In genomic region chr5:173911623-173912022, GRCh38 we compare ENCODE assay signal across 19 cellular contexts.
"Had no signal": no experiment of that assay in that cellular context is flagged by ENCODE, and none has a peak within 500 bp of the region (broad histone marks: within the 10 kb centered on the region; RNA-seq: fewer than 3 reads in every experiment).

No MANE protein-coding gene starts in this region.

- H3K9me3 ChIP-seq: body of pancreas, sigmoid colon, tibial nerve, uterus had no signal

- FAIRE-seq: keratinocyte had no signal

- H3K27ac ChIP-seq: body of pancreas, tibial nerve, uterus, WERI-Rb-1 had no signal

- H3K36me3 ChIP-seq: uterus had no signal

- ATAC-seq: activated CD8-positive, alpha-beta T cell treated with anti-CD3 and anti-CD28 coated beads, Interleukin-2, amount 10 ng/mL, durations not matched to agents 7 days and 5 days; activated T-cell treated with anti-CD3 and anti-CD28 coated beads, Interleukin-2, amount 50 U/mL, for 72 hours; body of pancreas; left ventricle myocardium superior; SK-N-SH treated with all-trans-retinoic acid at 6 μM for 48 hours; stimulated activated effector memory CD8-positive, alpha-beta T cell treated with anti-CD3 and anti-CD28 coated beads, Interleukin-12 subunit alpha, Interleukin-12 subunit beta, amount 100 ng/mL, for 72 hours; T-helper 17 cell had no signal

- DNase-seq: activated CD4-positive, alpha-beta T cell treated with anti-CD3 and anti-CD28 coated beads for 4 hours; activated CD8-positive, alpha-beta memory T cell treated with anti-CD3 and anti-CD28 coated beads, Interleukin-2, amount 50 U/mL, for 48 hours; activated CD8-positive, alpha-beta T cell treated with anti-CD3 and anti-CD28 coated beads, Interleukin-2, amount 10 ng/mL, durations not matched to agents 7 days and 5 days; activated gamma-delta T cell; activated naive CD8-positive, alpha-beta T cell treated with anti-CD3 and anti-CD28 coated beads for 36 hours; activated T-cell treated with anti-CD3 and anti-CD28 coated beads, Interleukin-2, amount 50 U/mL, for 72 hours; amygdala; body of pancreas; hippocampal formation; left ventricle myocardium superior; sigmoid colon; stimulated activated CD4-positive, alpha-beta T cell treated with anti-CD3 and anti-CD28 coated beads, Interleukin-12 subunit alpha, Interleukin-12 subunit beta, amount 100 ng/mL, for 4 hours; T-helper 17 cell; uterus; WERI-Rb-1 had no signal

- H3K4me1 ChIP-seq: uterus had no signal

- H3K27me3 ChIP-seq: body of pancreas, sigmoid colon, tibial nerve, uterus had no signal

- H3K4me3 ChIP-seq: body of pancreas, sigmoid colon, tibial nerve, uterus had no signal
